ENCODE assay signal across 39 cellular contexts in the genomic region with DNA sequence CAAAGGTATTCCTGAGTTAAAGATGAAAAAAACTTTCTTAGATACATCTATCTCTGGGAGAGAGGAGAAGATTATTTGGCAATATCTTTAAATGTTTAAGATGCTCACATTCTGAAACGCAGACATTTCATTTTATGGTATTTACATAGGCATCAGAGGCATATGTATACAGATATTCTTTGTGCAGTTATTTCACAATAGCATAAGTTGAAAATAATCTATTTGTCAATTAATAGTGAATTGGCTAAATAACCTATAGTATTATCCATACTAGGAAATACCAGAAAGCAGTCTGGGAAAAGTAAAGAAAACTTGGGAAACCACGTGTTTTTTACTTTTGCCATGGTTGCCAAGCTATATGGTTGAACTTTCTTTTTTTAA. TPM values are rescaled to one million over a fixed set of nuclear protein-coding genes. Genes with fewer than 3 reads are reported as not detected.
"Had no signal": no experiment of that assay in that cellular context is flagged by ENCODE, and none has a peak within 500 bp of the region (broad histone marks: within the 10 kb centered on the region; RNA-seq: fewer than 3 reads in every experiment).

No MANE protein-coding gene starts in this region.

- H3K9me3 ChIP-seq: MG63 had no signal

- H3K36me3 ChIP-seq: MG63 had no signal

- DNase-seq: Karpas-422, Kasumi-1, MG63, MM.1S, MV-4-11, NCI-H1048, NCI-H1092, NCI-H1092 treated with DMSO at 0.1 percent for 48 hours, NCI-H1105, NCI-H1105 treated with DMSO at 0.1 percent for 48 hours, NCI-H1417, NCI-H1417 treated with DMSO at 0.1 percent for 48 hours, NCI-H1436, NCI-H1436 treated with DMSO at 0.1 percent for 48 hours, NCI-H146, NCI-H1694, NCI-H1694 treated with DMSO at 0.1 percent for 48 hours, NCI-H187, NCI-H187 treated with DMSO at 0.1 percent for 48 hours, NCI-H1930, NCI-H2029, NCI-H2029 treated with DMSO at 0.1 percent for 48 hours, NCI-H2081, NCI-H2081 treated with DMSO at 0.1 percent for 48 hours, NCI-H2107, NCI-H2171, NCI-H2171 treated with DMSO at 0.1 percent for 48 hours, NCI-H2227 treated with DMSO at 0.1 percent for 48 hours, NCI-H226, NCI-H345, NCI-H446, NCI-H446 treated with DMSO at 0.1 percent for 48 hours, NCI-H510A, NCI-H510A treated with DMSO at 0.1 percent for 48 hours, NCI-H524 had no signal

- H3K4me3 ChIP-seq: MG63 had no signal

- H3K27me3 ChIP-seq: MG63 had no signal

RNA-seq across cellular contexts. Expression of a gene that starts 44.8 kb away (rescaled TPM):
- total RNA-seq: LHCN-M2, M059J, MCF 10A, NCI-H460 had no signal
